20 cellular contexts compared by ENCODE assay signal in the genomic region with DNA sequence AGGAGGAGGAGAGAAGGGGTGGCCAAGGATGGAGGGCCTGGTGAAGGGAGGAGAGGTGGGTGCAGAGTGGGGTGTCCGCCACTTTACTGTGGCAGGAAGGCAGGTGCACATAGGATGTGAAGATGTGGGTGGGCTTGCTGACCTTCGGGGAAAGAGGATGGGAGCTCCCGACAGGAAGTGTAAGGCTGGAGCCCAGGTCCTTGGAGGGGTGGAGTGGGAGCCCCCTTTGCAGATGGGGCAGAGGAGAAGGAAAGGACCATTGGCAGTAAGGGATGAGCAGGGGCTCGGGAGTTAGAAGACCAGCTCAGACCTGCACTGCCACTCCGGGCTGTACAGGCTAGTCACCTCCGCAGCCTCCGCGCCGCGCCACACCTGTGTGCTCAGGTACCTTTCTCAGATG.
DNase-seq lines count a peak whose midpoint lies in the region; ATAC-seq and TF ChIP-seq lines count a peak whose summit lies in the region.
"Had no signal": no experiment of that assay in that cellular context is flagged by ENCODE, and none has a peak within 500 bp of the region (broad histone marks: within the 10 kb centered on the region; RNA-seq: fewer than 3 reads in every experiment).

No MANE protein-coding gene starts in this region.

- no peak overlapping the region for H3K56ac ChIP-seq in IMR-90 (ENCODE audit: extremely low read depth, insufficient read depth, low read length)

- intact Hi-C loops in IMR-90 (cut with micrococcal nuclease) (no loop called here), posterior vena cava (cut with DNase I) (no loop called here), cardiac septum (cut with DNase I) (no loop called here)

- H2AFZ ChIP-seq in IMR-90 (replicated peaks; ENCODE audit: low read length, poor library complexity) = no peak overlapping the region

- H2BK20ac ChIP-seq in IMR-90 (ENCODE audit: low read depth, low read length) = no peak overlapping the region

- 100% methylated on average over 1 of the region's 10 CpGs; no CpG with 5 or more reads in 1 of the 2 experiments for WGBS in IMR-90 (ENCODE audit: extremely low coverage in 2 of 2, insufficient read length in 1 of 2), 2 experiments
- 92% methylated on average over 10 of the region's 10 CpGs for WGBS in suprapubic skin

- DNase-seq in IMR-90 (no peak), islet precursor cell (peak; percentile 20), posterior vena cava (ENCODE audit: low spot score) (peak; percentile 63), suprapubic skin (ENCODE audit: low spot score in 2 of 2) (peak; percentile 28 to 56), dedifferentiated amniotic fluid mesenchymal stem cell (ENCODE audit: extremely low spot score) (no peak), cardiac septum (ENCODE audit: low spot score) (no peak)
- DNase-seq: ACHN; BE2C; C1 segment of cervical spinal cord; CD4-positive, CD25-positive, alpha-beta regulatory T cell; CD8-positive, alpha-beta memory T cell; COR-L47; DMS 273 treated with DMSO at 0.1 percent for 48 hours; DMS53; DND-41; EL had no signal

- H3K27ac ChIP-seq in IMR-90 (ENCODE audit: insufficient read depth, low read length) (no peak overlapping the region), suprapubic skin (no peak overlapping the region)

- no peak for TF ChIP-seq EP300 in suprapubic skin (IDR thresholded peaks at IDR 0.05)

- no peak overlapping the region for H3K9ac ChIP-seq in IMR-90 (ENCODE audit: low read depth, low read length)

- H2BK5ac ChIP-seq in IMR-90 (ENCODE audit: low read depth, low read length, poor library complexity, severe bottlenecking) = no peak overlapping the region

- peak overlapping the region; percentile 18 for H2AK9ac ChIP-seq in IMR-90 (replicated peaks; ENCODE audit: low read depth, low read length, poor library complexity)

- no peak overlapping the region for H4K5ac ChIP-seq in IMR-90 (ENCODE audit: low read depth, low read length)

- no peak overlapping the region for H2BK15ac ChIP-seq in IMR-90 (ENCODE audit: low read depth, low read length)

- no peaks in the 10 kb centered on the region for H4K20me1 ChIP-seq in IMR-90 (ENCODE audit: insufficient read depth, low read length)

- in situ Hi-C loops in IMR-90 (cut with MboI; ENCODE audit: low sequenced_read_pairs) = no loop called here

- no peak overlapping the region for H3K4ac ChIP-seq in IMR-90 (ENCODE audit: low read depth, low read length)

- no peak overlapping the region for H2AK5ac ChIP-seq in IMR-90 (ENCODE audit: low read depth, low read length)

- H4K91ac ChIP-seq in IMR-90 (ENCODE audit: insufficient read depth, low read depth, low read length) = no peak overlapping the region

- no peak overlapping the region for H3K4me2 ChIP-seq in IMR-90 (ENCODE audit: low read depth, low read length)

- H3K23ac ChIP-seq in IMR-90 (ENCODE audit: low read depth, low read length) = no peak overlapping the region

- TF ChIP-seq CTCF in IMR-90 (conservative IDR thresholded peaks at IDR 0.05; ENCODE audit: low read depth, low read length) (no peak), suprapubic skin (IDR thresholded peaks at IDR 0.05) (no peak)

- no peak for TF ChIP-seq RAD21 in IMR-90 (IDR thresholded peaks at IDR 0.05; ENCODE audit: low read length)

- TF ChIP-seq POLR2A in IMR-90 (IDR thresholded peaks at IDR 0.05; ENCODE audit: low read depth, low read length) (no peak), suprapubic skin (IDR thresholded peaks at IDR 0.05) (no peak)

- H3K36me3 ChIP-seq in IMR-90 (ENCODE audit: control insufficient read depth, insufficient read depth, low read length) = peaks cover 68% of the 10 kb centered on the region
- peaks cover 61% of the 10 kb centered on the region for H3K36me3 ChIP-seq in suprapubic skin
- H3K36me3 ChIP-seq: BE2C, HAP-1 had no signal

- no peak overlapping the region for H2BK120ac ChIP-seq in IMR-90 (ENCODE audit: low read depth, low read length)

- no peak overlapping the region for H3K14ac ChIP-seq in IMR-90 (replicated peaks; ENCODE audit: low read depth, low read length)

- peaks cover 3% of the 10 kb centered on the region; the same call in 1 of the 2 replicates for H3K9me1 ChIP-seq in IMR-90 (ENCODE audit: insufficient read depth, low read length)

- H3K4me3 ChIP-seq in IMR-90 (ENCODE audit: insufficient read depth, low read depth, low read length) (no peak overlapping the region), suprapubic skin (no peak overlapping the region)
- H3K4me3 ChIP-seq: GM12878, HAP-1 had no signal

- H4K8ac ChIP-seq in IMR-90 (ENCODE audit: low read depth in 2 of 2, low read length in 2 of 2) = no peak overlapping the region

- ATAC-seq in IMR-90 (ENCODE audit: low read depth) = no peak
- ATAC-seq in HG02970 (IDR thresholded peaks at IDR 0.05; ENCODE audit: low FRiP score, unreplicated experiment) = no peak
- ATAC-seq: GM12878, HepG2 had no signal

- H3K18ac ChIP-seq in IMR-90 (ENCODE audit: low read depth, low read length) = no peak overlapping the region

- dilution Hi-C loops in IMR-90 (cut with HindIII; ENCODE audit: low sequenced_read_pairs, unreplicated experiment) = no loop called here

- H3K27me3 ChIP-seq in IMR-90 (ENCODE audit: control insufficient read depth, insufficient read depth, low read length) = no peaks in the 10 kb centered on the region
- no peaks in the 10 kb centered on the region for H3K27me3 ChIP-seq in suprapubic skin
- H3K27me3 ChIP-seq: BE2C had no signal

- peaks cover 3% of the 10 kb centered on the region; the same call in 1 of the 2 replicates for H3K4me1 ChIP-seq in IMR-90 (ENCODE audit: control insufficient read depth, insufficient read depth, low read length)
- no peaks in the 10 kb centered on the region for H3K4me1 ChIP-seq in suprapubic skin
- H3K4me1 ChIP-seq: BE2C, HAP-1 had no signal

- no TSS peak for BruUV-seq in IMR-90 (replicated peaks; lab: Mats Ljungman, UMichigan)

- no peaks in the 10 kb centered on the region for H3K79me1 ChIP-seq in IMR-90 (ENCODE audit: low read depth in 1 of 2, low read length in 2 of 2)

- CTCF ChIA-PET in IMR-90 (lab: Yijun Ruan, JAX) = no interaction called here

- POLR2A ChIA-PET in IMR-90 (lab: Charles Lee; ENCODE audit: unreplicated experiment) = no interaction called here

- H3K9me3 ChIP-seq in IMR-90 (ENCODE audit: control insufficient read depth, insufficient read depth, low read length) (no peaks in the 10 kb centered on the region), suprapubic skin (no peaks in the 10 kb centered on the region)
- H3K9me3 ChIP-seq: BE2C, HAP-1 had no signal

TF ChIP-seq in IMR-90, 13 proteins besides CTCF, POLR2A, EP300 and RAD21:
- TF ChIP-seq BHLHE40 (IDR thresholded peaks at IDR 0.05; ENCODE audit: low read depth, low read length) (no peak), MAZ (IDR thresholded peaks at IDR 0.05; ENCODE audit: borderline replicate concordance, low read depth, low read length) (no peak), CHD1 (IDR thresholded peaks at IDR 0.05; ENCODE audit: low read depth, low read length) (no peak), FOS (IDR thresholded peaks at IDR 0.05; ENCODE audit: low read depth, low read length) (no peak), RCOR1 (IDR thresholded peaks at IDR 0.05; ENCODE audit: insufficient replicate concordance, low read length) (no peak)
- TF ChIP-seq, protein P1, sequence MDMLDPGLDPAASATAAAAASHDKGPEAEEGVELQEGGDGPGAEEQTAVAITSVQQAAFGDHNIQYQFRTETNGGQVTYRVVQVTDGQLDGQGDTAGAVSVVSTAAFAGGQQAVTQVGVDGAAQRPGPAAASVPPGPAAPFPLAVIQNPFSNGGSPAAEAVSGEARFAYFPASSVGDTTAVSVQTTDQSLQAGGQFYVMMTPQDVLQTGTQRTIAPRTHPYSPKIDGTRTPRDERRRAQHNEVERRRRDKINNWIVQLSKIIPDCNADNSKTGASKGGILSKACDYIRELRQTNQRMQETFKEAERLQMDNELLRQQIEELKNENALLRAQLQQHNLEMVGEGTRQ (IDR thresholded peaks at IDR 0.05; ENCODE audit: low read depth, low read length) = no peak

Comparison
In these comparisons a context has a peak if more than half of its experiments do, and no peak if none do; other contexts are left out.
1. DNase-seq: peak in islet precursor cell (single experiment), posterior vena cava (single experiment) and suprapubic skin (2 of 2); none in IMR-90 (single experiment), dedifferentiated amniotic fluid mesenchymal stem cell (single experiment) and cardiac septum (single experiment).